In genomic region chr9:3464033-3464638, GRCh38 we compare ENCODE assay signal across 23 cellular contexts.
"Had no signal": no experiment of that assay in that cellular context is flagged by ENCODE, and none has a peak within 500 bp of the region (broad histone marks: within the 10 kb centered on the region; RNA-seq: fewer than 3 reads in every experiment).

No MANE protein-coding gene starts in this region.

- H3K27ac ChIP-seq: colonic mucosa, esophagus squamous epithelium, heart right ventricle, lower lobe of right lung, pancreas, psoas muscle, right atrium auricular region, thyroid gland, upper lobe of right lung had no signal

- H3K4me3 ChIP-seq: colonic mucosa, esophagus squamous epithelium, heart right ventricle, lower lobe of right lung, mucosa of descending colon, pancreas, psoas muscle, right atrium auricular region, thyroid gland, upper lobe of right lung had no signal

- FAIRE-seq: astrocyte, kidney, pancreas, TTC549 had no signal

- H3K36me3 ChIP-seq: colonic mucosa, esophagus squamous epithelium, heart right ventricle, lower lobe of right lung, pancreas, right atrium auricular region, thyroid gland, upper lobe of right lung had no signal

- H3K9me3 ChIP-seq: colonic mucosa, esophagus squamous epithelium, lower lobe of right lung, mucosa of descending colon, pancreas, right atrium auricular region, thyroid gland, upper lobe of right lung had no signal

- H3K4me1 ChIP-seq: colonic mucosa had no signal

- DNase-seq: activated CD4-positive, alpha-beta T cell treated with anti-CD3 and anti-CD28 coated beads for 1 hour; activated CD4-positive, alpha-beta T cell treated with anti-CD3 and anti-CD28 coated beads, Interleukin-2, amount 50 U/mL, for 1 hour; activated T-cell treated with anti-CD3 and anti-CD28 coated beads, Interleukin-2, amount 50 U/mL, for 1 hour; colonic mucosa; endodermal cell; esophagus squamous epithelium; heart right ventricle; kidney; lower lobe of right lung; mesendoderm; mucosa of descending colon; nephron progenitor cell; pancreas; psoas muscle; stimulated activated CD4-positive, alpha-beta T cell treated with anti-CD3 and anti-CD28 coated beads, Interleukin-12 subunit alpha, Interleukin-12 subunit beta, amount 100 ng/mL, for 4 hours; substantia nigra; T-helper 1 cell; thyroid gland; upper lobe of right lung had no signal

- H3K27me3 ChIP-seq: colonic mucosa, esophagus squamous epithelium, heart right ventricle, pancreas, right atrium auricular region, thyroid gland, upper lobe of right lung had no signal

- ATAC-seq: activated T-helper 17 cell treated with anti-CD3 and anti-CD28 coated beads, Interleukin-2, amount 50 U/mL, for 72 hours; heart right ventricle; lower lobe of right lung; mucosa of descending colon; pancreas; psoas muscle; upper lobe of right lung had no signal
